In genomic region chr10:102503264-102504178, GRCh38 we compare ENCODE assay signal across 7 cellular contexts. TPM values are rescaled to one million over a fixed set of nuclear protein-coding genes. Genes with fewer than 3 reads are reported as not detected.
DNase-seq lines count a peak whose midpoint lies in the region; ATAC-seq, FAIRE-seq and TF ChIP-seq lines count a peak whose summit lies in the region.

Gene SUFU, plus strand, starts transcription at chr10:102503972. Its CDS starts 181 bp downstream, at chr10:102504153.

- peak within 1 kb of the TSS; percentile 98 for H3K9ac ChIP-seq in astrocyte (ENCODE audit: low read length)

- no peaks in the 10 kb centered on the region for H3K9me2 ChIP-seq in hepatocyte (replicated peaks; ENCODE audit: insufficient read depth)

- peaks cover 68% of the 10 kb centered on the region for H3K79me2 ChIP-seq in astrocyte (ENCODE audit: insufficient read depth, low read length)
- H3K79me2 ChIP-seq in hepatocyte = peaks cover 70% of the 10 kb centered on the region

- H3K27me3 Mint-ChIP-seq in astrocyte (ENCODE audit: low read depth, unreplicated experiment) = no peaks in the 10 kb centered on the region

- H3K4me3 Mint-ChIP-seq in astrocyte (ENCODE audit: unreplicated experiment) = peak within 1 kb of the TSS; percentile 93

- DNase-seq in NCI-H187 treated with DMSO at 0.1 percent for 48 hours (lab: John Stamatoyannopoulos, UW) (peak; percentile 55), astrocyte (ENCODE audit: low read depth) (peak; percentile 93), hepatocyte (ENCODE audit: low spot score) (peak; percentile 100), renal cortical epithelial cell (ENCODE audit: low read depth) (peak; percentile 95)

- H3K9me3 Mint-ChIP-seq in astrocyte (ENCODE audit: unreplicated experiment) = no peaks in the 10 kb centered on the region

- peaks cover 65% of the 10 kb centered on the region for H4K20me1 ChIP-seq in astrocyte (ENCODE audit: insufficient read depth, low read length)
- H4K20me1 ChIP-seq in hepatocyte (ENCODE audit: insufficient read depth, poor library complexity, severe bottlenecking) = peaks cover 64% of the 10 kb centered on the region

- FAIRE-seq in astrocyte (lab: Jason Lieb, UNC) = peak; percentile 26

- H3K27me3 ChIP-seq in astrocyte (ENCODE audit: insufficient read depth, low read length) (no peaks in the 10 kb centered on the region), hepatocyte (no peaks in the 10 kb centered on the region)

- ATAC-seq in GM18502 (IDR thresholded peaks at IDR 0.05; ENCODE audit: poor library complexity, unreplicated experiment) = peak; percentile 68
- peak; percentile 61 for ATAC-seq in HG02970 (IDR thresholded peaks at IDR 0.05; ENCODE audit: low FRiP score, unreplicated experiment)

- H2AFZ ChIP-seq in astrocyte (ENCODE audit: low read depth, low read length) (peak within 1 kb of the TSS; percentile 90), hepatocyte (peak within 1 kb of the TSS; percentile 47)

- H3K4me1 Mint-ChIP-seq in astrocyte (ENCODE audit: low read depth, unreplicated experiment) = peaks cover 7% of the 10 kb centered on the region

- peak within 1 kb of the TSS; percentile 38 for H3K27ac ChIP-seq in astrocyte (ENCODE audit: low read depth, low read length)
- H3K27ac ChIP-seq in hepatocyte = peak within 1 kb of the TSS; percentile 75

- H3K36me3 ChIP-seq in astrocyte (ENCODE audit: insufficient read depth, low read length) = no peaks in the 10 kb centered on the region
- no peaks in the 10 kb centered on the region for H3K36me3 ChIP-seq in hepatocyte (replicated peaks; ENCODE audit: insufficient read depth, low read depth)

- H3K27ac Mint-ChIP-seq in astrocyte (ENCODE audit: unreplicated experiment) = peak within 1 kb of the TSS; percentile 91

- H3K9me3 ChIP-seq in astrocyte (ENCODE audit: insufficient read depth, low read depth, low read length) = no peaks in the 10 kb centered on the region
- no peaks in the 10 kb centered on the region for H3K9me3 ChIP-seq in hepatocyte (ENCODE audit: low read depth)

- intact Hi-C loops in T-helper 2 cell treated with Interferon-gamma antibody and Interleukin-4, amounts not matched to agents 100 ng/mL and 5 ng/mL, for 36 hours (cut with micrococcal nuclease) = loop anchor here (1.0 to 5.0 kb wide), 9 partner anchors 80 to 1151 kb away; partner anchors contain the start of genes ARMH3, BTRC, ELOVL3 and GBF1

- H3K36me3 Mint-ChIP-seq in astrocyte (ENCODE audit: low read depth, unreplicated experiment) = no peaks in the 10 kb centered on the region

- H3K4me2 ChIP-seq in astrocyte (ENCODE audit: low read length) = peak within 1 kb of the TSS; percentile 100
- peak within 1 kb of the TSS; percentile 88 for H3K4me2 ChIP-seq in hepatocyte

- TF ChIP-seq CTCF in astrocyte (IDR thresholded peaks at IDR 0.05; ENCODE audit: insufficient read depth, low read depth, low read length) (peak; percentile 91), hepatocyte (IDR thresholded peaks at IDR 0.05; ENCODE audit: poor library complexity) (peak; percentile 86)

- H3K4me1 ChIP-seq in astrocyte (ENCODE audit: insufficient read depth, low read length) = peaks cover 7% of the 10 kb centered on the region
- peaks cover 17% of the 10 kb centered on the region for H3K4me1 ChIP-seq in hepatocyte (ENCODE audit: insufficient read depth)

- H3K4me3 ChIP-seq in astrocyte (ENCODE audit: insufficient read depth, low read depth, low read length) = peak within 1 kb of the TSS; percentile 97
- peak within 1 kb of the TSS; percentile 97 for H3K4me3 ChIP-seq in hepatocyte

- 4% methylated on average over 11 of the region's 44 CpGs for WGBS in hepatocyte (ENCODE audit: low lambda C conversion rate, missing lambda C conversion rate)

RNA-seq across cellular contexts. Expression of gene SUFU, which starts in this region (rescaled TPM):
- total RNA-seq in T-helper 2 cell treated with Interferon-gamma antibody and Interleukin-4, amounts not matched to agents 100 ng/mL and 5 ng/mL, for 36 hours = 13.8 and 14.2 TPM in 2 replicates
- total RNA-seq in astrocyte (25.8 and 26.2 TPM in 2 replicates), hepatocyte (10.2 and 10.9 TPM in 2 replicates), renal cortical epithelial cell (0.69 and 8.1 TPM in 2 replicates)
- polyA plus RNA-seq in hepatocyte = 18.2 TPM in 2 replicates

Comparison
In these comparisons a context has a peak if more than half of its experiments do, and no peak if none do; other contexts are left out.
1. Peak in every context shown above with its lines: DNase-seq, ATAC-seq, H3K4me3 ChIP-seq and H3K27ac ChIP-seq.